ENCODE assay signal across 32 cellular contexts in genomic region chr6:150271501-150272263, GRCh38.
DNase-seq lines count a peak whose midpoint lies in the region; ATAC-seq, FAIRE-seq and TF ChIP-seq lines count a peak whose summit lies in the region.
"Had no signal": no experiment of that assay in that cellular context is flagged by ENCODE, and none has a peak within 500 bp of the region (broad histone marks: within the 10 kb centered on the region; RNA-seq: fewer than 3 reads in every experiment).

No MANE protein-coding gene starts in this region.

- H3K9me3 Mint-ChIP-seq in neural progenitor cell = peaks cover 2% of the 10 kb centered on the region
- H3K9me3 Mint-ChIP-seq in effector memory CD8-positive, alpha-beta T cell = no peaks in the 10 kb centered on the region
- H3K9me3 Mint-ChIP-seq: activated T-cell treated with anti-CD3 and anti-CD28 coated beads, Interleukin-2, amount 50 U/mL, for 72 hours; immature natural killer cell had no signal

- H3K79me2 ChIP-seq in mammary epithelial cell (ENCODE audit: insufficient read depth, low read length) (no peaks in the 10 kb centered on the region), neural progenitor cell (ENCODE audit: low read depth) (no peaks in the 10 kb centered on the region)

- H3K27me3 Mint-ChIP-seq in neural progenitor cell (ENCODE audit: insufficient read depth, low read depth) = peaks cover 10% of the 10 kb centered on the region
- peaks cover 14 to 46% of the 10 kb centered on the region in 2 donors for H3K27me3 Mint-ChIP-seq in effector memory CD8-positive, alpha-beta T cell

- CTCF ChIA-PET in HEK293 (lab: Yijun Ruan, JAX) (interaction anchor here (0.6 to 1.5 kb wide), 3 partner anchors 84 to 546 kb away, joined by 3 to 5 read pairs (median 3); no protein-coding TSS in a partner anchor), mammary epithelial cell (lab: Charles Lee; ENCODE audit: low non-redundant PET) (no interaction called here)

- 81% methylated on average over 6 of the region's 6 CpGs for WGBS in mammary epithelial cell (ENCODE audit: low coverage, missing lambda C conversion rate)

- H3K36me3 Mint-ChIP-seq in neural progenitor cell = no peaks in the 10 kb centered on the region
- H3K36me3 Mint-ChIP-seq in effector memory CD8-positive, alpha-beta T cell (ENCODE audit: insufficient read depth) = peaks cover 3% of the 10 kb centered on the region
- H3K36me3 Mint-ChIP-seq: brain, immature natural killer cell had no signal

- H3K27ac ChIP-seq in HEK293 (ENCODE audit: extremely low read depth, low read depth, low read length) (no peak overlapping the region), mammary epithelial cell (ENCODE audit: insufficient read depth, low read depth, low read length) (peak overlapping the region; percentile 99), neural progenitor cell (no peak overlapping the region), ascending aorta (no peak overlapping the region)
- H3K27ac ChIP-seq: BLaER1, ovary, Peyer's patch, upper lobe of right lung had no signal

- in situ Hi-C loops in mammary epithelial cell (cut with MboI; ENCODE audit: low sequenced_read_pairs in 2 of 2) = no loop called here

- no peak for TF ChIP-seq POLR2A in GM12892 (IDR thresholded peaks at IDR 0.05; ENCODE audit: low read depth, low read length)

- intact Hi-C loops in mammary epithelial cell (cut with micrococcal nuclease) = loop anchor here (1.0 kb wide), 2 partner anchors 15 to 26 kb away; no protein-coding TSS in a partner anchor
- intact Hi-C loops in ascending aorta (cut with DNase I) = no loop called here

- no peaks in the 10 kb centered on the region for H3K4me1 ChIP-seq in HEK293 (ENCODE audit: control insufficient read depth, insufficient read depth, low read length)
- peaks cover 80% of the 10 kb centered on the region for H3K4me1 ChIP-seq in mammary epithelial cell (ENCODE audit: insufficient read depth, low read length)
- H3K4me1 ChIP-seq in neural progenitor cell = peaks cover 13% of the 10 kb centered on the region
- H3K4me1 ChIP-seq in ascending aorta = peaks cover 0 to 3% of the 10 kb centered on the region in 2 donors
- H3K4me1 ChIP-seq: Peyer's patch, upper lobe of right lung had no signal

- no peak for ATAC-seq in GM19452 (IDR thresholded peaks at IDR 0.05; ENCODE audit: unreplicated experiment)
- no peak for ATAC-seq in effector memory CD8-positive, alpha-beta T cell (replicated peaks)
- ATAC-seq: activated T-cell treated with anti-CD3 and anti-CD28 coated beads, Interleukin-2, amount 50 U/mL, for 72 hours; left colon; upper lobe of right lung had no signal

- no peaks in the 10 kb centered on the region for H4K20me1 ChIP-seq in mammary epithelial cell (ENCODE audit: insufficient read depth, low read length)
- no peaks in the 10 kb centered on the region for H4K20me1 ChIP-seq in neural progenitor cell (ENCODE audit: low read depth)
- H4K20me1 ChIP-seq: BLaER1 had no signal

- H3K4me3 ChIP-seq in HEK293 (ENCODE audit: low read depth, low read length) (no peak overlapping the region), mammary epithelial cell (replicated peaks in 1 of 3; ENCODE audit: insufficient read depth in 1 of 3, low read depth in 2 of 3, low read length in 3 of 3) (no peak overlapping the region), neural progenitor cell (no peak overlapping the region), ascending aorta (no peak overlapping the region)
- H3K4me3 ChIP-seq: BLaER1, ovary, Peyer's patch, upper lobe of right lung had no signal

- DNase-seq in OCI-M2 (lab: John Stamatoyannopoulos, UW; ENCODE audit: unreplicated experiment) (peak; percentile 70), mammary epithelial cell (peak; percentile 71), neural progenitor cell (ENCODE audit: low spot score) (no peak), ascending aorta (ENCODE audit: low spot score in 2 of 2) (no peak), GM12892 (ENCODE audit: insufficient read length) (no peak)
- no peak for DNase-seq in effector memory CD8-positive, alpha-beta T cell
- DNase-seq: activated CD4-positive, alpha-beta T cell treated with anti-CD3 and anti-CD28 coated beads, Interleukin-2, amount 50 U/mL, for 48 hours; activated CD4-positive, CD25-positive, alpha-beta regulatory T cell; activated naive CD4-positive, alpha-beta T cell; activated T-cell treated with anti-CD3 and anti-CD28 coated beads, Interleukin-2, amount 50 U/mL, for 72 hours; cerebellar nuclear complex; dermis blood vessel endothelial cell; DND-41; immature natural killer cell; KG1; left colon; MM.1S; NCI-H146; NCI-H345; NCI-H69; ovary; Peyer's patch; small intestine; stimulated activated naive CD4-positive, alpha-beta T cell; T-helper 9 cell; upper lobe of right lung had no signal

- H3K4me2 ChIP-seq in mammary epithelial cell (ENCODE audit: insufficient read depth, low read depth, low read length) (peak overlapping the region; percentile 74), neural progenitor cell (no peak overlapping the region)
- H3K4me2 ChIP-seq: BLaER1 had no signal

- no peak overlapping the region for H3K4me3 Mint-ChIP-seq in neural progenitor cell
- no peak overlapping the region for H3K4me3 Mint-ChIP-seq in effector memory CD8-positive, alpha-beta T cell
- H3K4me3 Mint-ChIP-seq: activated T-cell treated with anti-CD3 and anti-CD28 coated beads, Interleukin-2, amount 50 U/mL, for 72 hours; brain; immature natural killer cell had no signal

- H3K9me3 ChIP-seq in HEK293 (ENCODE audit: control insufficient read depth, insufficient read depth, low read depth, low read length) (no peaks in the 10 kb centered on the region), mammary epithelial cell (replicated peaks; ENCODE audit: insufficient read depth, low read length) (no peaks in the 10 kb centered on the region), neural progenitor cell (ENCODE audit: low read depth) (no peaks in the 10 kb centered on the region), ascending aorta (no peaks in the 10 kb centered on the region)
- H3K9me3 ChIP-seq: BLaER1, ovary, Peyer's patch, upper lobe of right lung had no signal

- no peaks in the 10 kb centered on the region for H3K27me3 ChIP-seq in mammary epithelial cell (ENCODE audit: insufficient read depth, low read length)
- no peaks in the 10 kb centered on the region for H3K27me3 ChIP-seq in neural progenitor cell
- no peaks in the 10 kb centered on the region for H3K27me3 ChIP-seq in ascending aorta
- H3K27me3 ChIP-seq: BLaER1, ovary, Peyer's patch, upper lobe of right lung had no signal

- H2AFZ ChIP-seq in mammary epithelial cell (ENCODE audit: low read depth, low read length) (no peak overlapping the region), neural progenitor cell (replicated peaks) (no peak overlapping the region)

- H3K27ac Mint-ChIP-seq in neural progenitor cell = peak overlapping the region; percentile 86
- no peak overlapping the region for H3K27ac Mint-ChIP-seq in effector memory CD8-positive, alpha-beta T cell
- H3K27ac Mint-ChIP-seq: activated T-cell treated with anti-CD3 and anti-CD28 coated beads, Interleukin-2, amount 50 U/mL, for 72 hours; immature natural killer cell had no signal

- H3K36me3 ChIP-seq in HEK293 (ENCODE audit: control insufficient read depth in 2 of 2, insufficient read depth in 1 of 2, low read length in 2 of 2) (no peaks in the 10 kb centered on the region), mammary epithelial cell (ENCODE audit: insufficient read depth, low read length) (no peaks in the 10 kb centered on the region), neural progenitor cell (no peaks in the 10 kb centered on the region), ascending aorta (no peaks in the 10 kb centered on the region)
- H3K36me3 ChIP-seq: BLaER1, ovary, Peyer's patch, upper lobe of right lung had no signal

- BruUV-seq in mammary epithelial cell (replicated peaks; lab: Mats Ljungman, UMichigan) = no TSS peak

- H3F3A ChIP-seq in neural progenitor cell (ENCODE audit: low read depth) = no peaks in the 10 kb centered on the region

- TF ChIP-seq CTCF in HEK293 (tag by site-specific recombination; IDR thresholded peaks at IDR 0.05) (no peak), mammary epithelial cell (conservative IDR thresholded peaks at IDR 0.05 in 1 of 2, IDR thresholded peaks at IDR 0.05 in 1 of 2; ENCODE audit: extremely low read depth in 1 of 2, insufficient read depth in 1 of 2, low read depth in 1 of 2, low read length in 2 of 2) (no peak), neural progenitor cell (IDR thresholded peaks at IDR 0.05) (no peak), ascending aorta (IDR thresholded peaks at IDR 0.05) (no peak)

- peak overlapping the region; percentile 94 for H3K9ac ChIP-seq in mammary epithelial cell (ENCODE audit: insufficient read depth, low read length)
- no peak overlapping the region for H3K9ac ChIP-seq in neural progenitor cell
- H3K9ac ChIP-seq: BLaER1 had no signal

- FAIRE-seq in GM12892 (lab: Jason Lieb, UNC) = no peak
- FAIRE-seq: endometrium, HTR-8/SVneo, small intestine had no signal

- POLR2A ChIA-PET in HEK293 (lab: Yijun Ruan, JAX) = no interaction called here

- peaks cover 49% of the 10 kb centered on the region for H3K4me1 Mint-ChIP-seq in neural progenitor cell
- H3K4me1 Mint-ChIP-seq in effector memory CD8-positive, alpha-beta T cell (ENCODE audit: low read depth in 2 of 2) = peaks cover 6 to 9% of the 10 kb centered on the region in 2 donors

- dilution Hi-C loops in mammary epithelial cell (cut with HindIII; ENCODE audit: low sequenced_read_pairs) = no loop called here

TF ChIP-seq in HEK293, 187 proteins besides CTCF, POLR2A, EP300 and RAD21 (continues in another document):
- TF ChIP-seq, protein P1, sequence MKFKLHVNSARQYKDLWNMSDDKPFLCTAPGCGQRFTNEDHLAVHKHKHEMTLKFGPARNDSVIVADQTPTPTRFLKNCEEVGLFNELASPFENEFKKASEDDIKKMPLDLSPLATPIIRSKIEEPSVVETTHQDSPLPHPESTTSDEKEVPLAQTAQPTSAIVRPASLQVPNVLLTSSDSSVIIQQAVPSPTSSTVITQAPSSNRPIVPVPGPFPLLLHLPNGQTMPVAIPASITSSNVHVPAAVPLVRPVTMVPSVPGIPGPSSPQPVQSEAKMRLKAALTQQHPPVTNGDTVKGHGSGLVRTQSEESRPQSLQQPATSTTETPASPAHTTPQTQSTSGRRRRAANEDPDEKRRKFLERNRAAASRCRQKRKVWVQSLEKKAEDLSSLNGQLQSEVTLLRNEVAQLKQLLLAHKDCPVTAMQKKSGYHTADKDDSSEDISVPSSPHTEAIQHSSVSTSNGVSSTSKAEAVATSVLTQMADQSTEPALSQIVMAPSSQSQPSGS (tag by site-specific recombination; IDR thresholded peaks at IDR 0.05; ENCODE audit: low read depth) = 0 out of 2 replicates have a peak, but pooled peaks have one; percentile 30

Comparison
In these comparisons a context has a peak if more than half of its experiments do, and no peak if none do; other contexts are left out.
1. DNase-seq: peak in OCI-M2 (single experiment) and mammary epithelial cell (single experiment); none in neural progenitor cell (single experiment), effector memory CD8-positive, alpha-beta T cell (0 of 3), ascending aorta (0 of 2) and GM12892 (single experiment).